In genomic region chrX:37862851-37863250, GRCh38 we compare ENCODE assay signal across 19 cellular contexts. TPM values are rescaled to one million over a fixed set of nuclear protein-coding genes. Genes with fewer than 3 reads are reported as not detected.
DNase-seq lines count a peak whose midpoint lies in the region; ATAC-seq, FAIRE-seq and TF ChIP-seq lines count a peak whose summit lies in the region.
"Had no signal": no experiment of that assay in that cellular context is flagged by ENCODE, and none has a peak within 500 bp of the region (broad histone marks: within the 10 kb centered on the region; RNA-seq: fewer than 3 reads in every experiment).

No MANE protein-coding gene starts in this region.

- POLR2A ChIA-PET in A549 (lab: Yijun Ruan, JAX), result no interaction called here

- TF ChIP-seq POLR2A in A549 (IDR thresholded peaks at IDR 0.05; ENCODE audit: low read length), result no peak

- H3K27ac Mint-ChIP-seq in nephron, result peak overlapping the region; percentile 14 to 76 (median 62)
- H3K27ac Mint-ChIP-seq: B cell; CD8-positive, alpha-beta T cell had no signal

- H3K27ac ChIP-seq in A549 (no peak overlapping the region), VCaP (peak overlapping the region; percentile 54; the same call in 1 of the 2 replicates)
- H3K27ac ChIP-seq: BLaER1 treated with 17β-estradiol and CSF1 and Interleukin-3, amounts not matched to agents 10 nM and 100 nM; GM23248 had no signal

- H3K4me2 ChIP-seq in A549, result no peak overlapping the region
- H3K4me2 ChIP-seq: BLaER1 treated with 17β-estradiol and CSF1 and Interleukin-3, amounts not matched to agents 10 nM and 100 nM had no signal

- no peak for TF ChIP-seq CTCF in A549 (IDR thresholded peaks at IDR 0.05)
- no peak for TF ChIP-seq CTCF in VCaP (conservative IDR thresholded peaks at IDR 0.05)
- no peak for TF ChIP-seq CTCF in nephron (IDR thresholded peaks at IDR 0.05; ENCODE audit: unreplicated experiment in 3 of 3)

- no peak for TF ChIP-seq EP300 in A549 (IDR thresholded peaks at IDR 0.05)

- ATAC-seq in A549 (no peak), GM21515 (IDR thresholded peaks at IDR 0.05; ENCODE audit: unreplicated experiment) (no peak)
- ATAC-seq: CD8-positive, alpha-beta T cell had no signal

- no peak for TF ChIP-seq RAD21 in A549 (conservative IDR thresholded peaks at IDR 0.05 in 1 of 2, IDR thresholded peaks at IDR 0.05 in 1 of 2)

- FAIRE-seq in A549 (lab: Jason Lieb, UNC), result peak; percentile 18
- FAIRE-seq: GM19239, HTR-8/SVneo had no signal

- H3K4me1 ChIP-seq in A549, result no peaks in the 10 kb centered on the region
- H3K4me1 ChIP-seq: HAP-1 had no signal

- no peak overlapping the region for H3K4me3 ChIP-seq in A549
- H3K4me3 ChIP-seq: BLaER1 treated with 17β-estradiol and CSF1 and Interleukin-3, amounts not matched to agents 10 nM and 100 nM; GM23248; HAP-1 had no signal

- DNase-seq in A549 (ENCODE audit: low read depth in 1 of 2, low spot score in 1 of 2) (no peak), fibroblast of peridontal ligament (ENCODE audit: extremely low read depth) (peak; percentile 43), T-helper 9 cell (no peak), posterior cingulate gyrus (no peak)
- DNase-seq in stimulated activated naive CD4-positive, alpha-beta T cell (lab: John Stamatoyannopoulos, UW), result no peak
- DNase-seq: 8988T; Calu3; CD8-positive, alpha-beta T cell; DMS79 treated with DMSO at 0.1 percent for 48 hours; GF-D8; GM23248 had no signal

- intact Hi-C loops in posterior cingulate gyrus (cut with DNase I), result no loop called here

- H3K36me3 Mint-ChIP-seq in nephron (ENCODE audit: low read depth), result no peaks in the 10 kb centered on the region

- peaks cover 16% of the 10 kb centered on the region for H3K4me1 Mint-ChIP-seq in nephron

- peaks cover 8% of the 10 kb centered on the region for H3K9me3 Mint-ChIP-seq in nephron

- no peaks in the 10 kb centered on the region for H3K27me3 Mint-ChIP-seq in nephron (ENCODE audit: low read depth)

- CTCF ChIA-PET in A549 (lab: Yijun Ruan, JAX), result no interaction called here

- no peak overlapping the region for H3K4me3 Mint-ChIP-seq in nephron
- H3K4me3 Mint-ChIP-seq: B cell; CD8-positive, alpha-beta T cell had no signal

- no peaks in the 10 kb centered on the region for H3K9me3 ChIP-seq in A549
- H3K9me3 ChIP-seq: HAP-1 had no signal

TF ChIP-seq in A549, 52 proteins besides CTCF, POLR2A, EP300 and RAD21:
- TF ChIP-seq NFE2L2 (conservative IDR thresholded peaks at IDR 0.05; ENCODE audit: low read length), result no peak
- no peak for TF ChIP-seq ZNF302 (CRISPR knock-in tag; IDR thresholded peaks at IDR 0.05)
- TF ChIP-seq RNF2 (IDR thresholded peaks at IDR 0.05; ENCODE audit: borderline replicate concordance, low read depth), result no peak
- TF ChIP-seq MYC (IDR thresholded peaks at IDR 0.05; ENCODE audit: borderline replicate concordance, low read length), result no peak
- TF ChIP-seq HMGXB4 (CRISPR knock-in tag; IDR thresholded peaks at IDR 0.05; ENCODE audit: borderline replicate concordance), result no peak
- TF ChIP-seq GATA3 (IDR thresholded peaks at IDR 0.05; ENCODE audit: borderline replicate concordance), result no peak
- TF ChIP-seq FOXS1 (CRISPR knock-in tag; IDR thresholded peaks at IDR 0.05), result no peak
- no peak for TF ChIP-seq MAZ (IDR thresholded peaks at IDR 0.05; ENCODE audit: borderline replicate concordance, low read depth, low read length)
- no peak for TF ChIP-seq NR3C1 (IDR thresholded peaks at IDR 0.05)
- no peak for TF ChIP-seq HOXA7 (CRISPR knock-in tag; IDR thresholded peaks at IDR 0.05)
- no peak for TF ChIP-seq PHF8 (IDR thresholded peaks at IDR 0.05; ENCODE audit: borderline replicate concordance, low read depth)
- no peak for TF ChIP-seq TP53 (CRISPR knock-in tag; IDR thresholded peaks at IDR 0.05)
TF ChIP-seq in A549: peak in this region for 0.

RNA-seq across cellular contexts. Expression of gene DYNLT3, which starts 15.5 kb away (rescaled TPM):
- 23.2 and 26.8 TPM in 2 replicates for polyA plus RNA-seq in A549 (2011; rRNA removed)
- 3.9 and 4.6 TPM in 2 replicates for polyA plus RNA-seq in A549 (2012; cell fraction: cytosol; rRNA removed)
- 1.1 and 2.3 TPM in 2 replicates for polyA plus RNA-seq in A549 (2012; cell fraction: nucleus; rRNA removed)
- 22.8 to 27.3 TPM (median 27.1 TPM) in 3 replicates for polyA plus RNA-seq in A549 (2017; fragmentation: RNase III; extraction: RNeasy Plus Mini Kit Qiagen cat#74134 plus additional on column Dnase treatment)
- polyA minus RNA-seq in A549 (2011; rRNA and poly(A)+ RNA removed), result 7.0 and 12.1 TPM in 2 replicates
